23 cellular contexts compared by ENCODE assay signal in genomic region chr3:28574036-28574435, GRCh38.
A peak's percentile ranks its signal among the peaks of the same experiment; 100 is the strongest.
DNase-seq lines count a peak whose midpoint lies in the region; ATAC-seq and TF ChIP-seq lines count a peak whose summit lies in the region.
"Had no signal": no experiment of that assay in that cellular context is flagged by ENCODE, and none has a peak within 500 bp of the region (broad histone marks: within the 10 kb centered on the region; RNA-seq: fewer than 3 reads in every experiment).

No MANE protein-coding gene starts in this region.

- intact Hi-C loops in activated CD4-positive, alpha-beta T cell treated with anti-CD3 and anti-CD28 coated beads for 36 hours (cut with DNase I, micrococcal nuclease) = loop anchor here (10.0 kb wide), 1 partner anchor 849 kb away; the partner anchor contains the start of gene EOMES (in 2 of the 2)

- H3K4me1 Mint-ChIP-seq in brain = peaks cover 57% of the 10 kb centered on the region
- peaks cover 35% of the 10 kb centered on the region for H3K4me1 Mint-ChIP-seq in neural crest cell
- H3K4me1 Mint-ChIP-seq in activated CD8-positive, alpha-beta memory T cell treated with anti-CD3 and anti-CD28 coated beads, Interleukin-2, amount 10 ng/mL, durations not matched to agents 7 days and 5 days = peaks cover 2% of the 10 kb centered on the region
- no peaks in the 10 kb centered on the region for H3K4me1 Mint-ChIP-seq in activated CD4-positive, alpha-beta T cell treated with anti-CD3 and anti-CD28 coated beads for 36 hours

- H3K9me3 Mint-ChIP-seq in brain (peaks cover 0 to 2% (median 0%) of the 10 kb centered on the region in 5 experiments), neural crest cell (no peaks in the 10 kb centered on the region)
- no peaks in the 10 kb centered on the region for H3K9me3 Mint-ChIP-seq in activated CD8-positive, alpha-beta memory T cell treated with anti-CD3 and anti-CD28 coated beads, Interleukin-2, amount 10 ng/mL, durations not matched to agents 7 days and 5 days (ENCODE audit: low read depth)
- H3K9me3 Mint-ChIP-seq in activated CD4-positive, alpha-beta T cell treated with anti-CD3 and anti-CD28 coated beads for 36 hours (ENCODE audit: low read depth) = no peaks in the 10 kb centered on the region
- H3K9me3 Mint-ChIP-seq: CD4-positive, alpha-beta T cell had no signal

- peaks cover 38% of the 10 kb centered on the region for H3K27me3 Mint-ChIP-seq in brain
- peaks cover 65% of the 10 kb centered on the region for H3K27me3 Mint-ChIP-seq in neural crest cell (ENCODE audit: low read depth)
- peaks cover 52% of the 10 kb centered on the region for H3K27me3 Mint-ChIP-seq in activated CD8-positive, alpha-beta memory T cell treated with anti-CD3 and anti-CD28 coated beads, Interleukin-2, amount 10 ng/mL, durations not matched to agents 7 days and 5 days
- H3K27me3 Mint-ChIP-seq in activated CD4-positive, alpha-beta T cell treated with anti-CD3 and anti-CD28 coated beads for 36 hours = peaks cover 45% of the 10 kb centered on the region

- no peaks in the 10 kb centered on the region for H3K36me3 Mint-ChIP-seq in brain
- no peaks in the 10 kb centered on the region for H3K36me3 Mint-ChIP-seq in neural crest cell (ENCODE audit: low read depth)
- no peaks in the 10 kb centered on the region for H3K36me3 Mint-ChIP-seq in activated CD8-positive, alpha-beta memory T cell treated with anti-CD3 and anti-CD28 coated beads, Interleukin-2, amount 10 ng/mL, durations not matched to agents 7 days and 5 days
- H3K36me3 Mint-ChIP-seq in activated CD4-positive, alpha-beta T cell treated with anti-CD3 and anti-CD28 coated beads for 36 hours (ENCODE audit: low read depth) = no peaks in the 10 kb centered on the region
- H3K36me3 Mint-ChIP-seq: IgD-negative memory B cell had no signal

- DNase-seq in NCI-H2171 treated with DMSO at 0.1 percent for 48 hours (lab: John Stamatoyannopoulos, UW) (peak; percentile 31), NCI-H2171 (lab: John Stamatoyannopoulos, UW) (no peak), neural crest cell (ENCODE audit: low read depth, low spot score) (no peak), Ammon's horn (ENCODE audit: low spot score) (no peak)
- DNase-seq in activated CD8-positive, alpha-beta memory T cell treated with anti-CD3 and anti-CD28 coated beads, Interleukin-2, amount 10 ng/mL, durations not matched to agents 7 days and 5 days = no peak
- DNase-seq in activated CD4-positive, alpha-beta T cell treated with anti-CD3 and anti-CD28 coated beads for 36 hours = no peak
- DNase-seq: CD4-positive, alpha-beta T cell; COR-L47; DMS79; EL; GDM1; GOT3; HCEC 1CT; MM.1S; NCI-H2029; NCI-H345; NCI-H524; NCI-H748 treated with DMSO at 0.1 percent for 48 hours; NK-92 treated with Interleukin-12 subunit alpha and Interleukin-12 subunit beta, amount 100 ng/mL, for 24 hours; PC-3 had no signal

- POLR2A ChIA-PET in activated CD4-positive, alpha-beta T cell treated with anti-CD3 and anti-CD28 coated beads for 36 hours (lab: Charles Lee) = no interaction called here

- CTCF ChIA-PET in activated CD8-positive, alpha-beta memory T cell treated with anti-CD3 and anti-CD28 coated beads, Interleukin-2, amount 10 ng/mL, durations not matched to agents 7 days and 5 days (lab: Charles Lee) = no interaction called here
- CTCF ChIA-PET in activated CD4-positive, alpha-beta T cell treated with anti-CD3 and anti-CD28 coated beads for 36 hours (lab: Charles Lee) = interaction anchor here (1.3 kb wide), 1 partner anchor 63 kb away, joined by 5 read pairs; no protein-coding TSS in a partner anchor

- no peak overlapping the region for H3K27ac Mint-ChIP-seq in brain
- H3K27ac Mint-ChIP-seq in neural crest cell (ENCODE audit: unreplicated experiment) = no peak overlapping the region
- H3K27ac Mint-ChIP-seq in activated CD8-positive, alpha-beta memory T cell treated with anti-CD3 and anti-CD28 coated beads, Interleukin-2, amount 10 ng/mL, durations not matched to agents 7 days and 5 days = no peak overlapping the region
- no peak overlapping the region for H3K27ac Mint-ChIP-seq in activated CD4-positive, alpha-beta T cell treated with anti-CD3 and anti-CD28 coated beads for 36 hours
- H3K27ac Mint-ChIP-seq: CD4-positive, alpha-beta T cell; IgD-negative memory B cell had no signal

- TF ChIP-seq CTCF in brain (conservative IDR thresholded peaks at IDR 0.05) (no peak), neural crest cell (conservative IDR thresholded peaks at IDR 0.05) (no peak)

- ATAC-seq in activated CD8-positive, alpha-beta memory T cell treated with anti-CD3 and anti-CD28 coated beads, Interleukin-2, amount 10 ng/mL, durations not matched to agents 7 days and 5 days = no peak
- ATAC-seq in activated CD4-positive, alpha-beta T cell treated with anti-CD3 and anti-CD28 coated beads for 36 hours = no peak
- ATAC-seq: GM12878, PC-3 had no signal

- peak overlapping the region; percentile 86 to 92 (median 92) for H3K4me3 Mint-ChIP-seq in brain
- peak overlapping the region; percentile 93 for H3K4me3 Mint-ChIP-seq in neural crest cell
- no peak overlapping the region for H3K4me3 Mint-ChIP-seq in activated CD8-positive, alpha-beta memory T cell treated with anti-CD3 and anti-CD28 coated beads, Interleukin-2, amount 10 ng/mL, durations not matched to agents 7 days and 5 days
- no peak overlapping the region for H3K4me3 Mint-ChIP-seq in activated CD4-positive, alpha-beta T cell treated with anti-CD3 and anti-CD28 coated beads for 36 hours
- H3K4me3 Mint-ChIP-seq: CD4-positive, alpha-beta T cell; IgD-negative memory B cell had no signal

Comparison
In these comparisons a context has a peak if more than half of its experiments do, and no peak if none do; other contexts are left out.
1. H3K4me3 Mint-ChIP-seq: peak in brain (5 of 5) and neural crest cell (single experiment); none in activated CD8-positive, alpha-beta memory T cell treated with anti-CD3 and anti-CD28 coated beads, Interleukin-2, amount 10 ng/mL, durations not matched to agents 7 days and 5 days (single experiment) and activated CD4-positive, alpha-beta T cell treated with anti-CD3 and anti-CD28 coated beads for 36 hours (single experiment).